Comparison of ENCODE assay signal across 8 cellular contexts in genomic region chr16:3938843-3939624, GRCh38. TPM values are rescaled to one million over a fixed set of nuclear protein-coding genes. Genes with fewer than 3 reads are reported as not detected.
A peak's percentile ranks its signal among the peaks of the same experiment; 100 is the strongest.
DNase-seq lines count a peak whose midpoint lies in the region; ATAC-seq, FAIRE-seq and TF ChIP-seq lines count a peak whose summit lies in the region.

No MANE protein-coding gene starts in this region.

- H3K9me3 ChIP-seq in A549 (no peaks in the 10 kb centered on the region), PC-9 (ENCODE audit: insufficient read depth, low read depth) (no peaks in the 10 kb centered on the region), thyroid gland (no peaks in the 10 kb centered on the region)

- no peak overlapping the region for H3K27ac Mint-ChIP-seq in activated T-helper 17 cell treated with anti-CD3 and anti-CD28 coated beads, Interleukin-2, amount 50 U/mL, for 72 hours

- TF ChIP-seq EP300 in A549 (IDR thresholded peaks at IDR 0.05) = no peak

- POLR2A ChIA-PET in A549 (lab: Yijun Ruan, JAX) = interaction anchor here (0.5 kb wide), 1 partner anchor 249 kb away, joined by 3 read pairs; no protein-coding TSS in a partner anchor
- POLR2A ChIA-PET in PC-9 (lab: Charles Lee; ENCODE audit: unreplicated experiment) = interaction anchor here (0.6 kb wide), 2 partner anchors 242 to 250 kb away, joined by 4 to 24 read pairs; no protein-coding TSS in a partner anchor

- peak; percentile 93 to 95 for ATAC-seq in A549
- ATAC-seq in activated T-helper 17 cell treated with anti-CD3 and anti-CD28 coated beads, Interleukin-2, amount 50 U/mL, for 72 hours (replicated peaks) = peak; percentile 87
- ATAC-seq in omental fat pad (ENCODE audit: low FRiP score) = peak; percentile 69
- ATAC-seq in HG03442 (IDR thresholded peaks at IDR 0.05; ENCODE audit: unreplicated experiment) = no peak

- peaks cover 6% of the 10 kb centered on the region; the same call in 1 of the 2 replicates for H3F3A ChIP-seq in PC-9 (ENCODE audit: insufficient read depth, low read depth)

- no peak; the same call in 1 of the 2 replicates for TF ChIP-seq POLR2A in A549 (IDR thresholded peaks at IDR 0.05; ENCODE audit: low read length)
- no peak for TF ChIP-seq POLR2A in thyroid gland (IDR thresholded peaks at IDR 0.05)

- 16% methylated on average over 27 of the region's 43 CpGs for WGBS in A549 (ENCODE audit: missing lambda C conversion rate)
- 10 to 15% methylated on average over 17 to 21 of the region's 43 CpGs for WGBS in thyroid gland, 2 donors

- no peaks in the 10 kb centered on the region for H3K36me3 ChIP-seq in PC-9 (ENCODE audit: low read depth)
- H3K36me3 ChIP-seq in thyroid gland = no peaks in the 10 kb centered on the region

- no peak for FAIRE-seq in A549 (lab: Jason Lieb, UNC)

- no peaks in the 10 kb centered on the region for H4K20me1 ChIP-seq in PC-9 (ENCODE audit: insufficient read depth)

- H3K36me3 Mint-ChIP-seq in activated T-helper 17 cell treated with anti-CD3 and anti-CD28 coated beads, Interleukin-2, amount 50 U/mL, for 72 hours (ENCODE audit: low read depth) = no peaks in the 10 kb centered on the region

- BruUV-seq in PC-9 (replicated peaks; lab: Mats Ljungman, UMichigan) = no TSS peak

- no peaks in the 10 kb centered on the region for H3K27me3 Mint-ChIP-seq in activated T-helper 17 cell treated with anti-CD3 and anti-CD28 coated beads, Interleukin-2, amount 50 U/mL, for 72 hours

- in situ Hi-C loops in GM13977 (cut with MboI; ENCODE audit: low pct_unique_long_range_greater_than_20kb, low sequenced_read_pairs, unreplicated experiment) = no loop called here

- no peaks in the 10 kb centered on the region for H3K9me3 Mint-ChIP-seq in activated T-helper 17 cell treated with anti-CD3 and anti-CD28 coated beads, Interleukin-2, amount 50 U/mL, for 72 hours

- no peaks in the 10 kb centered on the region for H3K9me2 ChIP-seq in PC-9 (ENCODE audit: insufficient read depth)

- CTCF ChIA-PET in A549 (lab: Yijun Ruan, JAX) = interaction anchor here (0.5 to 3.9 kb wide), 48 partner anchors 8 to 850 kb away, joined by 3 to 47 read pairs (median 4); partner anchors contain the start of gene CREBBP
- CTCF ChIA-PET in PC-9 (lab: Charles Lee) = interaction anchor here (0.6 to 1.6 kb wide), 7 partner anchors 11 to 315 kb away, joined by 3 to 8 read pairs (median 4); no protein-coding TSS in a partner anchor

- TF ChIP-seq RAD21 in A549 (conservative IDR thresholded peaks at IDR 0.05 in 1 of 2, IDR thresholded peaks at IDR 0.05 in 1 of 2) = peak; percentile 62 to 72

- H3K4me2 ChIP-seq in A549 (peak overlapping the region; percentile 95), PC-9 (peak overlapping the region; percentile 53; the same call in 1 of the 2 replicates)

- H3K4me1 ChIP-seq in A549 (peaks cover 10% of the 10 kb centered on the region), PC-9 (replicated peaks; ENCODE audit: insufficient read depth) (no peaks in the 10 kb centered on the region), thyroid gland (peaks cover 15 to 17% of the 10 kb centered on the region in 2 donors)

- intact Hi-C loops in PC-9 (cut with micrococcal nuclease; ENCODE audit: unreplicated experiment) = loop anchor here (2.0 kb wide), 1 partner anchor 58 kb away; the partner anchor contains the start of gene CREBBP
- intact Hi-C loops in thyroid gland (cut with DNase I) = loop anchor here (10.0 kb wide), 1 partner anchor 176 kb away; the partner anchor contains the start of gene ADCY9

- no peaks in the 10 kb centered on the region for H3K79me2 ChIP-seq in PC-9 (ENCODE audit: low read depth)

- H3K27ac ChIP-seq in A549 (peak overlapping the region; percentile 54 to 83; a peak in 5 of 6 replicates), PC-9 (no peak overlapping the region), thyroid gland (no peak overlapping the region)

- peak; percentile 93 for TF ChIP-seq CTCF in A549 (IDR thresholded peaks at IDR 0.05)
- peak; percentile 89 for TF ChIP-seq CTCF in GM13977 (IDR thresholded peaks at IDR 0.05; ENCODE audit: extremely low read depth, insufficient read depth, missing control alignments)
- peak; percentile 85 for TF ChIP-seq CTCF in PC-9 (conservative IDR thresholded peaks at IDR 0.05)
- TF ChIP-seq CTCF in omental fat pad (IDR thresholded peaks at IDR 0.05) = peak in 2 of 3 donors; percentile 49 to 71
- peak; percentile 63 to 99 (median 86) for TF ChIP-seq CTCF in thyroid gland (IDR thresholded peaks at IDR 0.05)

- H2AFZ ChIP-seq in PC-9 = no peak overlapping the region

- peak overlapping the region; percentile 46 for H3K4me3 ChIP-seq in A549
- no peak overlapping the region for H3K4me3 ChIP-seq in PC-9
- H3K4me3 ChIP-seq in thyroid gland (replicated peaks in 1 of 3) = peak overlapping the region in 2 of 3 donors; percentile 24 to 32

- H3K4me1 Mint-ChIP-seq in activated T-helper 17 cell treated with anti-CD3 and anti-CD28 coated beads, Interleukin-2, amount 50 U/mL, for 72 hours = no peaks in the 10 kb centered on the region

- H3K27me3 ChIP-seq in PC-9 (ENCODE audit: insufficient read depth, low read depth) (no peaks in the 10 kb centered on the region), thyroid gland (no peaks in the 10 kb centered on the region)

- peak; percentile 56 to 86 for DNase-seq in A549 (ENCODE audit: low read depth in 1 of 2, low spot score in 1 of 2)
- DNase-seq in GM13977 (ENCODE audit: low spot score) = peak; percentile 86
- DNase-seq in PC-9 = peak; percentile 49 to 77
- DNase-seq in fibroblast of the conjunctiva (ENCODE audit: low read depth) = peak; percentile 52
- DNase-seq in omental fat pad (ENCODE audit: low spot score) = no peak
- DNase-seq in thyroid gland = no peak

- peak overlapping the region; percentile 23 for H3K4me3 Mint-ChIP-seq in activated T-helper 17 cell treated with anti-CD3 and anti-CD28 coated beads, Interleukin-2, amount 50 U/mL, for 72 hours

TF ChIP-seq in A549, 52 proteins besides CTCF, POLR2A, EP300 and RAD21:
- TF ChIP-seq FOXS1 (CRISPR knock-in tag; IDR thresholded peaks at IDR 0.05) (no peak), MAZ (IDR thresholded peaks at IDR 0.05; ENCODE audit: borderline replicate concordance, low read depth, low read length) (no peak), SMC3 (IDR thresholded peaks at IDR 0.05) (peak; percentile 72), RARB (CRISPR knock-in tag; IDR thresholded peaks at IDR 0.05) (no peak)

RNA-seq across cellular contexts. Expression of gene CREBBP, which starts 58.5 kb away (rescaled TPM):
- polyA plus RNA-seq in A549 (2011; rRNA removed) (8.0 and 17.5 TPM in 2 replicates), A549 (2017; fragmentation: RNase III; extraction: RNeasy Plus Mini Kit Qiagen cat#74134 plus additional on column Dnase treatment) (13.4 to 15.2 TPM (median 14.7 TPM) in 3 replicates)
- polyA plus RNA-seq in A549 (2012; cell fraction: cytosol; rRNA removed) = 5.1 and 6.8 TPM in 2 replicates
- 12.2 and 12.3 TPM in 2 replicates for polyA plus RNA-seq in A549 (2012; cell fraction: nucleus; rRNA removed)
- polyA minus RNA-seq in A549 (2011; rRNA and poly(A)+ RNA removed) = 35.1 and 47.2 TPM in 2 replicates
- total RNA-seq in PC-9 (2021) (70.5 and 74.9 TPM in 2 replicates), omental fat pad (100 to 1,000 TPM in 1 of 4 donors, 10 to 100 TPM in 3; 38.9 to 105 (median 51.8) TPM), thyroid gland (100 to 1,000 TPM in 1 of 4 donors, 10 to 100 TPM in 3; 52.5 to 157 (median 75.9) TPM)
- total RNA-seq in activated T-helper 17 cell treated with anti-CD3 and anti-CD28 coated beads, Interleukin-2, amount 50 U/mL, for 72 hours = 10 to 100 TPM; 55.7 to 58.2 TPM

Comparison
In these comparisons a context has a peak if more than half of its experiments do, and no peak if none do; other contexts are left out.
1. DNase-seq: peak in A549 (2 of 2), GM13977 (single experiment), PC-9 (2 of 2) and fibroblast of the conjunctiva (single experiment); none in omental fat pad (single experiment) and thyroid gland (0 of 2).
2. H3K27ac ChIP-seq: peak in A549 (2 of 2); none in PC-9 (single experiment) and thyroid gland (0 of 3).
3. Peak in every context shown above with its lines, with median percentiles within 50 percentile points of each other: CTCF ChIP-seq.